ENCODE assay signal across 21 cellular contexts in the genomic region with DNA sequence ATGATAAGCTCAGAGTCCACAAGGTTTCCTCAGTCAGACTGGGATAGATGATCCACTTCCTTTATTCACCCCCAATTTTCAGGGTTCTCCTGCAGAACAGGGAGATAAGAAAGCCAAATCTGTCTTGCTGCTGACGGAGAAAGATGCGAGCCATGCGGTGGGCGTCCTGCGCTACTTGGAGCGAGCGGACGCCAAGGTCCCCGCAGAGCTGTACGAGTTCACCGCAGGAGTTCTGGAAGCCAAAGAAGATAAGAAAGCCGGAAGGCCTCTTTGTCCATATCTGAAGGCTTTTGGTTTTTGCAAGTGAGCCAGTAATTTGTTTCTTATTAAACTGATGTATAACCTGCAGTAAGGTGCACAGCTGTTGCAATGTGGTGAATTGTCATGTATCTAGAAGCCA.
"Had no signal": no experiment of that assay in that cellular context is flagged by ENCODE, and none has a peak within 500 bp of the region (broad histone marks: within the 10 kb centered on the region; RNA-seq: fewer than 3 reads in every experiment).

No MANE protein-coding gene starts in this region.

- H3K27ac ChIP-seq: left ventricle myocardium inferior, pancreas, prostate gland, skin epidermis, tibial nerve, uterus had no signal

- H3K4me3 ChIP-seq: left ventricle myocardium inferior, mucosa of descending colon, pancreas, prostate gland, skin epidermis, tibial nerve, uterus had no signal

- DNase-seq: hypothalamus; immature natural killer cell; islet precursor cell; left ventricle myocardium inferior; midbrain; mucosa of descending colon; naive thymus-derived CD4-positive, alpha-beta T cell; nucleus accumbens; pancreas; retina; right cardiac atrium; stimulated activated CD4-positive, alpha-beta T cell treated with anti-CD3 and anti-CD28 coated beads, Interleukin-2, amount 100 ng/mL, for 24 hours; stimulated activated CD4-positive, alpha-beta T cell treated with anti-CD3 and anti-CD28 coated beads, Interleukin-4, amount 100 ng/mL, for 1 hour; stimulated activated naive B cell treated with anti-CD40 and anti-IgM and Interleukin-4, amounts not matched to agents 10 μg/mL and 1 μg/mL and 100 μg/mL, for 72 hours; substantia nigra; uterus had no signal

- ATAC-seq: mucosa of descending colon; naive thymus-derived CD4-positive, alpha-beta T cell; natural killer cell treated with Interleukin-12 subunit alpha and Interleukin-12 subunit beta and Interleukin-15 and Interleukin-18, amount 100 ng/mL, for 72 hours; pancreas; right cardiac atrium; sciatic nerve; stimulated activated naive B cell treated with anti-CD40 and anti-IgM and Interleukin-4, amounts not matched to agents 10 μg/mL and 1 μg/mL and 100 μg/mL, for 72 hours had no signal

- H3K27me3 ChIP-seq: pancreas, tibial nerve, uterus had no signal

- H3K36me3 ChIP-seq: left ventricle myocardium inferior, pancreas, prostate gland, tibial nerve, uterus had no signal

- H3K4me1 ChIP-seq: left ventricle myocardium inferior, pancreas, prostate gland, tibial nerve, uterus had no signal

- H3K9me3 ChIP-seq: left ventricle myocardium inferior, mucosa of descending colon, pancreas, prostate gland, tibial nerve, uterus had no signal
